8 cellular contexts compared by ENCODE assay signal in genomic region chr18:48928787-48929186, GRCh38. TPM values are rescaled to one million over a fixed set of nuclear protein-coding genes. Genes with fewer than 3 reads are reported as not detected.
DNase-seq lines count a peak whose midpoint lies in the region; ATAC-seq and TF ChIP-seq lines count a peak whose summit lies in the region.

No MANE protein-coding gene starts in this region.

- DNase-seq in GM12865 (ENCODE audit: low read depth) (peak; percentile 92), NCI-H1436 (lab: John Stamatoyannopoulos, UW) (peak; percentile 80), choroid plexus epithelial cell (ENCODE audit: low read depth) (peak; percentile 46), HuH-7.5 (ENCODE audit: low spot score) (no peak)
- DNase-seq in activated CD4-positive, CD25-positive, alpha-beta regulatory T cell treated with anti-CD3 and anti-CD28 coated beads, Interleukin-2, amount 50 U/mL, for 72 hours, result peak; percentile 59
- DNase-seq in stimulated activated naive CD8-positive, alpha-beta T cell treated with anti-CD3 and anti-CD28 coated beads, Interleukin-15, Interleukin-2, amounts not matched to agents 100 U/mL and 50 U/mL, for 24 hours, result peak; percentile 78

- peak; percentile 87 for ATAC-seq in HG02588 (IDR thresholded peaks at IDR 0.05; ENCODE audit: unreplicated experiment)
- ATAC-seq in stimulated activated naive CD8-positive, alpha-beta T cell treated with anti-CD3 and anti-CD28 coated beads, Interleukin-15, Interleukin-2, amounts not matched to agents 100 U/mL and 50 U/mL, for 24 hours, result peak; percentile 93

- peaks cover 94% of the 10 kb centered on the region for H3K4me1 ChIP-seq in mesodermal cell (ENCODE audit: control insufficient read depth, insufficient read depth, low read length, poor library complexity, severe bottlenecking)

- no peaks in the 10 kb centered on the region for H3K9me3 ChIP-seq in mesodermal cell (ENCODE audit: control insufficient read depth, low read length)

- TF ChIP-seq CTCF in GM12865 (IDR thresholded peaks at IDR 0.05; ENCODE audit: insufficient read depth, low read depth, low read length, missing control alignments), result no peak
- no peak for TF ChIP-seq CTCF in choroid plexus epithelial cell (conservative IDR thresholded peaks at IDR 0.05; ENCODE audit: low read depth, low read length)

- peak overlapping the region; percentile 94 for H3K27ac ChIP-seq in mesodermal cell (ENCODE audit: low read depth, low read length, severe bottlenecking)

- peaks cover 85% of the 10 kb centered on the region for H3K36me3 ChIP-seq in mesodermal cell (ENCODE audit: control insufficient read depth, insufficient read depth, low read length)

- 56 to 80% methylated on average over 5 to 7 of the region's 9 CpGs for WGBS in mesodermal cell (ENCODE audit: insufficient coverage in 2 of 2), 2 experiments

- H3K4me3 ChIP-seq in GM12865 (ENCODE audit: low read depth, low read length) (peak overlapping the region; percentile 22), choroid plexus epithelial cell (ENCODE audit: low read depth, low read length) (no peak overlapping the region), mesodermal cell (ENCODE audit: extremely low read depth, insufficient read depth, low read length, poor library complexity, severe bottlenecking) (no peak overlapping the region)

RNA-seq across cellular contexts. Expression of gene SMAD7, which starts 22.0 kb away (rescaled TPM):
- 45.1 TPM for polyA plus RNA-seq in mesodermal cell (2013, experiment 1 of 2)
- polyA plus RNA-seq in mesodermal cell (2013, experiment 2 of 2), result 42.8 TPM
